Comparison of ENCODE assay signal across 2 cellular contexts in genomic region chr9:5146241-5146640, GRCh38.
TF ChIP-seq lines count a peak whose summit lies in the region.

No MANE protein-coding gene starts in this region.

TF ChIP-seq in GM23338, 12 proteins besides CTCF, POLR2A, EP300 and RAD21:
- TF ChIP-seq ZNF331 (CRISPR knock-in tag; IDR thresholded peaks at IDR 0.05; ENCODE audit: low read depth) (no peak), STAT1 (IDR thresholded peaks at IDR 0.05; ENCODE audit: unreplicated experiment) (no peak), NANOG (IDR thresholded peaks at IDR 0.05; ENCODE audit: borderline replicate concordance) (no peak), EZH2 (IDR thresholded peaks at IDR 0.05; ENCODE audit: low read depth, unreplicated experiment) (no peak), ZNF114 (CRISPR knock-in tag; IDR thresholded peaks at IDR 0.05) (no peak), CREB1 (CRISPR knock-in tag; IDR thresholded peaks at IDR 0.05; ENCODE audit: low read depth) (no peak), JUNB (IDR thresholded peaks at IDR 0.05; ENCODE audit: unreplicated experiment) (no peak), EZH2phosphoT487 (IDR thresholded peaks at IDR 0.05; ENCODE audit: unreplicated experiment) (no peak), POLR2AphosphoS5 (IDR thresholded peaks at IDR 0.05; ENCODE audit: low read depth) (no peak)
- TF ChIP-seq, protein P1, sequence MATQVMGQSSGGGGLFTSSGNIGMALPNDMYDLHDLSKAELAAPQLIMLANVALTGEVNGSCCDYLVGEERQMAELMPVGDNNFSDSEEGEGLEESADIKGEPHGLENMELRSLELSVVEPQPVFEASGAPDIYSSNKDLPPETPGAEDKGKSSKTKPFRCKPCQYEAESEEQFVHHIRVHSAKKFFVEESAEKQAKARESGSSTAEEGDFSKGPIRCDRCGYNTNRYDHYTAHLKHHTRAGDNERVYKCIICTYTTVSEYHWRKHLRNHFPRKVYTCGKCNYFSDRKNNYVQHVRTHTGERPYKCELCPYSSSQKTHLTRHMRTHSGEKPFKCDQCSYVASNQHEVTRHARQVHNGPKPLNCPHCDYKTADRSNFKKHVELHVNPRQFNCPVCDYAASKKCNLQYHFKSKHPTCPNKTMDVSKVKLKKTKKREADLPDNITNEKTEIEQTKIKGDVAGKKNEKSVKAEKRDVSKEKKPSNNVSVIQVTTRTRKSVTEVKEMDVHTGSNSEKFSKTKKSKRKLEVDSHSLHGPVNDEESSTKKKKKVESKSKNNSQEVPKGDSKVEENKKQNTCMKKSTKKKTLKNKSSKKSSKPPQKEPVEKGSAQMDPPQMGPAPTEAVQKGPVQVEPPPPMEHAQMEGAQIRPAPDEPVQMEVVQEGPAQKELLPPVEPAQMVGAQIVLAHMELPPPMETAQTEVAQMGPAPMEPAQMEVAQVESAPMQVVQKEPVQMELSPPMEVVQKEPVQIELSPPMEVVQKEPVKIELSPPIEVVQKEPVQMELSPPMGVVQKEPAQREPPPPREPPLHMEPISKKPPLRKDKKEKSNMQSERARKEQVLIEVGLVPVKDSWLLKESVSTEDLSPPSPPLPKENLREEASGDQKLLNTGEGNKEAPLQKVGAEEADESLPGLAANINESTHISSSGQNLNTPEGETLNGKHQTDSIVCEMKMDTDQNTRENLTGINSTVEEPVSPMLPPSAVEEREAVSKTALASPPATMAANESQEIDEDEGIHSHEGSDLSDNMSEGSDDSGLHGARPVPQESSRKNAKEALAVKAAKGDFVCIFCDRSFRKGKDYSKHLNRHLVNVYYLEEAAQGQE (IDR thresholded peaks at IDR 0.05; ENCODE audit: unreplicated experiment): no peak
- TF ChIP-seq, protein P2, sequence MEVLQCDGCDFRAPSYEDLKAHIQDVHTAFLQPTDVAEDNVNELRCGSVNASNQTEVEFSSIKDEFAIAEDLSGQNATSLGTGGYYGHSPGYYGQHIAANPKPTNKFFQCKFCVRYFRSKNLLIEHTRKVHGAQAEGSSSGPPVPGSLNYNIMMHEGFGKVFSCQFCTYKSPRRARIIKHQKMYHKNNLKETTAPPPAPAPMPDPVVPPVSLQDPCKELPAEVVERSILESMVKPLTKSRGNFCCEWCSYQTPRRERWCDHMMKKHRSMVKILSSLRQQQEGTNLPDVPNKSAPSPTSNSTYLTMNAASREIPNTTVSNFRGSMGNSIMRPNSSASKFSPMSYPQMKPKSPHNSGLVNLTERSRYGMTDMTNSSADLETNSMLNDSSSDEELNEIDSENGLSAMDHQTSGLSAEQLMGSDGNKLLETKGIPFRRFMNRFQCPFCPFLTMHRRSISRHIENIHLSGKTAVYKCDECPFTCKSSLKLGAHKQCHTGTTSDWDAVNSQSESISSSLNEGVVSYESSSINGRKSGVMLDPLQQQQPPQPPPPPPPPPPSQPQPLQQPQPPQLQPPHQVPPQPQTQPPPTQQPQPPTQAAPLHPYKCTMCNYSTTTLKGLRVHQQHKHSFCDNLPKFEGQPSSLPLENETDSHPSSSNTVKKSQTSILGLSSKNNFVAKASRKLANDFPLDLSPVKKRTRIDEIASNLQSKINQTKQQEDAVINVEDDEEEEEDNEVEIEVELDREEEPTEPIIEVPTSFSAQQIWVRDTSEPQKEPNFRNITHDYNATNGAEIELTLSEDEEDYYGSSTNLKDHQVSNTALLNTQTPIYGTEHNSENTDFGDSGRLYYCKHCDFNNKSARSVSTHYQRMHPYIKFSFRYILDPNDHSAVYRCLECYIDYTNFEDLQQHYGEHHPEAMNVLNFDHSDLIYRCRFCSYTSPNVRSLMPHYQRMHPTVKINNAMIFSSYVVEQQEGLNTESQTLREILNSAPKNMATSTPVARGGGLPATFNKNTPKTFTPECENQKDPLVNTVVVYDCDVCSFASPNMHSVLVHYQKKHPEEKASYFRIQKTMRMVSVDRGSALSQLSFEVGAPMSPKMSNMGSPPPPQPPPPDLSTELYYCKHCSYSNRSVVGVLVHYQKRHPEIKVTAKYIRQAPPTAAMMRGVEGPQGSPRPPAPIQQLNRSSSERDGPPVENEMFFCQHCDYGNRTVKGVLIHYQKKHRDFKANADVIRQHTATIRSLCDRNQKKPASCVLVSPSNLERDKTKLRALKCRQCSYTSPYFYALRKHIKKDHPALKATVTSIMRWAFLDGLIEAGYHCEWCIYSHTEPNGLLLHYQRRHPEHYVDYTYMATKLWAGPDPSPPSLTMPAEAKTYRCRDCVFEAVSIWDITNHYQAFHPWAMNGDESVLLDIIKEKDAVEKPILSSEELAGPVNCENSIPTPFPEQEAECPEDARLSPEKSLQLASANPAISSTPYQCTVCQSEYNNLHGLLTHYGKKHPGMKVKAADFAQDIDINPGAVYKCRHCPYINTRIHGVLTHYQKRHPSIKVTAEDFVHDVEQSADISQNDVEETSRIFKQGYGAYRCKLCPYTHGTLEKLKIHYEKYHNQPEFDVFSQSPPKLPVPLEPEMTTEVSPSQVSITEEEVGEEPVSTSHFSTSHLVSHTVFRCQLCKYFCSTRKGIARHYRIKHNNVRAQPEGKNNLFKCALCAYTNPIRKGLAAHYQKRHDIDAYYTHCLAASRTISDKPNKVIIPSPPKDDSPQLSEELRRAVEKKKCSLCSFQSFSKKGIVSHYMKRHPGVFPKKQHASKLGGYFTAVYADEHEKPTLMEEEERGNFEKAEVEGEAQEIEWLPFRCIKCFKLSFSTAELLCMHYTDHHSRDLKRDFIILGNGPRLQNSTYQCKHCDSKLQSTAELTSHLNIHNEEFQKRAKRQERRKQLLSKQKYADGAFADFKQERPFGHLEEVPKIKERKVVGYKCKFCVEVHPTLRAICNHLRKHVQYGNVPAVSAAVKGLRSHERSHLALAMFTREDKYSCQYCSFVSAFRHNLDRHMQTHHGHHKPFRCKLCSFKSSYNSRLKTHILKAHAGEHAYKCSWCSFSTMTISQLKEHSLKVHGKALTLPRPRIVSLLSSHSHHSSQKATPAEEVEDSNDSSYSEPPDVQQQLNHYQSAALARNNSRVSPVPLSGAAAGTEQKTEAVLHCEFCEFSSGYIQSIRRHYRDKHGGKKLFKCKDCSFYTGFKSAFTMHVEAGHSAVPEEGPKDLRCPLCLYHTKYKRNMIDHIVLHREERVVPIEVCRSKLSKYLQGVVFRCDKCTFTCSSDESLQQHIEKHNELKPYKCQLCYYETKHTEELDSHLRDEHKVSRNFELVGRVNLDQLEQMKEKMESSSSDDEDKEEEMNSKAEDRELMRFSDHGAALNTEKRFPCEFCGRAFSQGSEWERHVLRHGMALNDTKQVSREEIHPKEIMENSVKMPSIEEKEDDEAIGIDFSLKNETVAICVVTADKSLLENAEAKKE (CRISPR knock-in tag; IDR thresholded peaks at IDR 0.05): no peak
- TF ChIP-seq, protein P3, sequence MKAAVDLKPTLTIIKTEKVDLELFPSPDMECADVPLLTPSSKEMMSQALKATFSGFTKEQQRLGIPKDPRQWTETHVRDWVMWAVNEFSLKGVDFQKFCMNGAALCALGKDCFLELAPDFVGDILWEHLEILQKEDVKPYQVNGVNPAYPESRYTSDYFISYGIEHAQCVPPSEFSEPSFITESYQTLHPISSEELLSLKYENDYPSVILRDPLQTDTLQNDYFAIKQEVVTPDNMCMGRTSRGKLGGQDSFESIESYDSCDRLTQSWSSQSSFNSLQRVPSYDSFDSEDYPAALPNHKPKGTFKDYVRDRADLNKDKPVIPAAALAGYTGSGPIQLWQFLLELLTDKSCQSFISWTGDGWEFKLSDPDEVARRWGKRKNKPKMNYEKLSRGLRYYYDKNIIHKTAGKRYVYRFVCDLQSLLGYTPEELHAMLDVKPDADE (IDR thresholded peaks at IDR 0.05): no peak

TF ChIP-seq in H1, 55 proteins besides CTCF, POLR2A, EP300 and RAD21:
- TF ChIP-seq TEAD4 (IDR thresholded peaks at IDR 0.05; ENCODE audit: low read depth, low read length) (no peak), TBP (IDR thresholded peaks at IDR 0.05; ENCODE audit: low read depth, low read length) (no peak)
